In genomic region chr10:29470843-29471482, GRCh38 we compare ENCODE assay signal across 15 cellular contexts.
DNase-seq lines count a peak whose midpoint lies in the region; ATAC-seq, FAIRE-seq and TF ChIP-seq lines count a peak whose summit lies in the region.
"Had no signal": no experiment of that assay in that cellular context is flagged by ENCODE, and none has a peak within 500 bp of the region (broad histone marks: within the 10 kb centered on the region; RNA-seq: fewer than 3 reads in every experiment).

No MANE protein-coding gene starts in this region.

- DNase-seq in SK-N-SH (no peak), brain microvascular endothelial cell (peak; percentile 12), nephron progenitor cell (no peak), urothelium cell line (ENCODE audit: low spot score) (peak; percentile 19), DMS53 (lab: John Stamatoyannopoulos, UW) (no peak)
- no peak for DNase-seq in stimulated activated naive CD4-positive, alpha-beta T cell treated with Interleukin-2 at 50 U/mL for 16 hours (lab: John Stamatoyannopoulos, UW)
- DNase-seq: 8988T, activated gamma-delta T cell, KBM-7, NCI-H187 had no signal

- peaks cover 29% of the 10 kb centered on the region for H3K4me1 Mint-ChIP-seq in nephron progenitor cell
- H3K4me1 Mint-ChIP-seq: stimulated activated memory B cell treated with anti-CD40 and anti-IgM and Interleukin-4, amounts not matched to agents 10 μg/mL and 1 μg/mL and 100 μg/mL, for 72 hours had no signal

- H3K27me3 ChIP-seq in SK-N-SH (ENCODE audit: insufficient read depth) (no peaks in the 10 kb centered on the region), brain microvascular endothelial cell (replicated peaks) (no peaks in the 10 kb centered on the region)

- peaks cover 34% of the 10 kb centered on the region for H3F3A ChIP-seq in SK-N-SH (replicated peaks; ENCODE audit: insufficient read depth)

- H3K9ac ChIP-seq in SK-N-SH = no peak overlapping the region

- TF ChIP-seq CTCF in SK-N-SH (IDR thresholded peaks at IDR 0.05) = no peak
- no peak for TF ChIP-seq CTCF in brain microvascular endothelial cell (IDR thresholded peaks at IDR 0.05; ENCODE audit: low read depth, low read length, missing control alignments)
- TF ChIP-seq CTCF in nephron progenitor cell (IDR thresholded peaks at IDR 0.05) = no peak

- POLR2A ChIA-PET in SK-N-SH (lab: Yijun Ruan, JAX) = no interaction called here

- ATAC-seq in SK-N-SH treated with all-trans-retinoic acid at 6 μM for 48 hours = no peak; the same call in 2 of the 3 replicates
- ATAC-seq in GM21526 (IDR thresholded peaks at IDR 0.05; ENCODE audit: low FRiP score, unreplicated experiment) = no peak
- ATAC-seq: activated CD8-positive, alpha-beta T cell treated with anti-CD3 and anti-CD28 coated beads, Interleukin-2, amount 10 ng/mL, durations not matched to agents 7 days and 5 days; stimulated activated memory B cell treated with anti-CD40 and anti-IgM and Interleukin-4, amounts not matched to agents 10 μg/mL and 1 μg/mL and 100 μg/mL, for 72 hours had no signal

- H3K36me3 ChIP-seq in SK-N-SH (replicated peaks in 1 of 2; ENCODE audit: control insufficient read depth in 1 of 2, insufficient read depth in 2 of 2, low read length in 1 of 2) = peaks cover 84 to 85% of the 10 kb centered on the region in 2 experiments
- peaks cover 57% of the 10 kb centered on the region for H3K36me3 ChIP-seq in brain microvascular endothelial cell (replicated peaks)

- H3K9me3 Mint-ChIP-seq in nephron progenitor cell = no peaks in the 10 kb centered on the region
- H3K9me3 Mint-ChIP-seq: stimulated activated memory B cell treated with anti-CD40 and anti-IgM and Interleukin-4, amounts not matched to agents 10 μg/mL and 1 μg/mL and 100 μg/mL, for 72 hours had no signal

- H3K36me3 Mint-ChIP-seq in nephron progenitor cell (ENCODE audit: low read depth) = peaks cover 81% of the 10 kb centered on the region

- H3K9me2 ChIP-seq in SK-N-SH = no peaks in the 10 kb centered on the region

- H3K4me2 ChIP-seq in SK-N-SH = peak overlapping the region; percentile 36; the same call in 1 of the 2 replicates

- H3K27ac ChIP-seq in SK-N-SH (ENCODE audit: low read depth in 2 of 2, low read length in 1 of 2) (peak overlapping the region in 1 of 2 experiments; percentile 67; a peak in 2 of 4 replicates), brain microvascular endothelial cell (peak overlapping the region; percentile 78)

- no peak for FAIRE-seq in urothelium cell line (lab: Jason Lieb, UNC)

- WGBS in SK-N-SH (ENCODE audit: low lambda C conversion rate) = 90% methylated on average over 14 of the region's 14 CpGs

- peaks cover 58% of the 10 kb centered on the region for H4K20me1 ChIP-seq in SK-N-SH (ENCODE audit: insufficient read depth)

- peak overlapping the region; percentile 59 for H3K27ac Mint-ChIP-seq in nephron progenitor cell
- H3K27ac Mint-ChIP-seq: activated CD8-positive, alpha-beta T cell treated with anti-CD3 and anti-CD28 coated beads, Interleukin-2, amount 10 ng/mL, durations not matched to agents 7 days and 5 days; stimulated activated memory B cell treated with anti-CD40 and anti-IgM and Interleukin-4, amounts not matched to agents 10 μg/mL and 1 μg/mL and 100 μg/mL, for 72 hours had no signal

- CTCF ChIA-PET in SK-N-SH (lab: Yijun Ruan, JAX) = interaction anchor here (0.8 to 3.3 kb wide), 9 partner anchors 10 to 84 kb away, joined by 3 to 15 read pairs (median 3); no protein-coding TSS in a partner anchor

- H3K4me1 ChIP-seq in SK-N-SH (ENCODE audit: control insufficient read depth in 1 of 2, insufficient read depth in 2 of 2, low read depth in 1 of 2, low read length in 1 of 2) = peaks cover 3 to 18% of the 10 kb centered on the region in 2 experiments; a peak in 3 of 4 replicates

- TF ChIP-seq EP300 in SK-N-SH (IDR thresholded peaks at IDR 0.05; ENCODE audit: borderline replicate concordance in 1 of 2, low read depth in 1 of 2, low read length in 1 of 2) = no peak

- H3K27me3 Mint-ChIP-seq in nephron progenitor cell (ENCODE audit: low read depth, poor library complexity) = no peaks in the 10 kb centered on the region
- H3K27me3 Mint-ChIP-seq: progenitor cell of endocrine pancreas; stimulated activated memory B cell treated with anti-CD40 and anti-IgM and Interleukin-4, amounts not matched to agents 10 μg/mL and 1 μg/mL and 100 μg/mL, for 72 hours had no signal

- no peaks in the 10 kb centered on the region for H3K9me3 ChIP-seq in SK-N-SH

- no peak overlapping the region for H2AFZ ChIP-seq in SK-N-SH (ENCODE audit: low read depth)

- in situ Hi-C loops in brain microvascular endothelial cell (cut with HindIII; ENCODE audit: low pct_ligation_motif_present, low sequenced_read_pairs) = no loop called here

- TF ChIP-seq RAD21 in SK-N-SH (IDR thresholded peaks at IDR 0.05; ENCODE audit: low read length) = no peak

- H3K79me2 ChIP-seq in SK-N-SH (ENCODE audit: insufficient read depth) = 0 out of 2 replicates have a peak, but pooled peaks cover 4% of the 10 kb centered on the region

- H3K4me3 Mint-ChIP-seq in nephron progenitor cell = no peak overlapping the region
- H3K4me3 Mint-ChIP-seq: activated CD8-positive, alpha-beta T cell treated with anti-CD3 and anti-CD28 coated beads, Interleukin-2, amount 10 ng/mL, durations not matched to agents 7 days and 5 days; stimulated activated memory B cell treated with anti-CD40 and anti-IgM and Interleukin-4, amounts not matched to agents 10 μg/mL and 1 μg/mL and 100 μg/mL, for 72 hours had no signal

- no peak overlapping the region for H3K4me3 ChIP-seq in SK-N-SH (ENCODE audit: low read depth in 2 of 2, low read length in 1 of 2)
- H3K4me3 ChIP-seq in brain microvascular endothelial cell (ENCODE audit: low read depth, low read length) = no peak overlapping the region

TF ChIP-seq in SK-N-SH, 30 proteins besides CTCF, POLR2A, EP300 and RAD21:
- TF ChIP-seq TCF12 (IDR thresholded peaks at IDR 0.05) = no peak
- no peak for TF ChIP-seq REST (IDR thresholded peaks at IDR 0.05; ENCODE audit: low read depth, low read length)

TF ChIP-seq in SK-N-SH treated with all-trans-retinoic acid at 6 μM for 48 hours, 23 proteins besides CTCF, POLR2A, EP300 and RAD21:
- TF ChIP-seq ZNF565 (CRISPR knock-in tag; conservative IDR thresholded peaks at IDR 0.05; ENCODE audit: low read depth) = no peak

Comparison
In these comparisons a context has a peak if more than half of its experiments do, and no peak if none do; other contexts are left out.
1. DNase-seq: peak in brain microvascular endothelial cell (single experiment) and urothelium cell line (single experiment); none in SK-N-SH (single experiment), nephron progenitor cell (single experiment), stimulated activated naive CD4-positive, alpha-beta T cell treated with Interleukin-2 at 50 U/mL for 16 hours (single experiment) and DMS53 (single experiment).